In the genomic region with DNA sequence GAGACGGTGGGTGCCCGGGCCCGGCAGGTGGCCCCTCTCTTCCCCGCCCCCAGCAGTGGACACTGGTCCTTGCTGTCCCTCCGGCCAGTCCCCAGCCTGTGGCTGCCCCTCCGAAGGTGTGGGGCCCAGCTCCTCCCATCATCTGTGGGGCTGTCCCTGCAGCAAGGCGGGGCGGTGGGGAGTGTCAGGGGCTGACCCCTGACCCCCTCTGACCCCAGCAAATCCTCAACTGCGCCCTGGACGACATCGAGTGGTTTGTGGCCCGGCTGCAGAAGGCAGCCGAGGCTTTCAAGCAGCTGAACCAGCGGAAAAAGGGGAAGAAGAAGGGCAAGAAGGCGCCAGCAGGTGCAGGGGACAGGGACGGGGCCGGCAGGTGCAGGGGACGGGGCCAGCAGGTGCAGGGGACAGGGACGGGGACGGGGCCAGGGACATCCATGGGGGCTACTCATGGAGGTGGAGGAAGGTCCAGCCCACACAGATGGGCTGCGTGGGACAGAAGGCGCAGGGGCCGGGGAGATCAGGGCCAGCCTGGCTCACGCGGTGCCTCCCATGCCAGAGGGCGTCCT, we compare ENCODE assay signal across 9 cellular contexts. TPM values are rescaled to one million over a fixed set of nuclear protein-coding genes. Genes with fewer than 3 reads are reported as not detected.
DNase-seq lines count a peak whose midpoint lies in the region; ATAC-seq, FAIRE-seq and TF ChIP-seq lines count a peak whose summit lies in the region.
"Had no signal": no experiment of that assay in that cellular context is flagged by ENCODE, and none has a peak within 500 bp of the region (broad histone marks: within the 10 kb centered on the region; RNA-seq: fewer than 3 reads in every experiment).

No MANE protein-coding gene starts in this region.

- peaks cover 11% of the 10 kb centered on the region for H3K27me3 Mint-ChIP-seq in activated naive CD4-positive, alpha-beta T cell treated with anti-CD3 and anti-CD28 coated beads, Interleukin-2, amount 50 U/mL, for 24 hours
- peaks cover 16% of the 10 kb centered on the region for H3K27me3 Mint-ChIP-seq in activated naive CD4-positive, alpha-beta T cell treated with anti-CD3 and anti-CD28 coated beads for 36 hours (ENCODE audit: low read depth)
- H3K27me3 Mint-ChIP-seq in astrocyte (ENCODE audit: low read depth, unreplicated experiment) (peaks cover 4% of the 10 kb centered on the region), type B pancreatic cell (peaks cover 30% of the 10 kb centered on the region)

- H3K9ac ChIP-seq in astrocyte (ENCODE audit: low read length): no peak overlapping the region

- CTCF ChIA-PET in activated naive CD4-positive, alpha-beta T cell treated with anti-CD3 and anti-CD28 coated beads for 36 hours (lab: Charles Lee): interaction anchor here (1.5 to 3.7 kb wide), 5 partner anchors 10 to 167 kb away, joined by 4 to 26 read pairs (median 8); a partner anchor contains a TSS

- H2AFZ ChIP-seq in astrocyte (ENCODE audit: low read depth, low read length): no peak overlapping the region

- peaks cover 5% of the 10 kb centered on the region for H3K4me1 Mint-ChIP-seq in activated naive CD4-positive, alpha-beta T cell treated with anti-CD3 and anti-CD28 coated beads, Interleukin-2, amount 50 U/mL, for 24 hours
- H3K4me1 Mint-ChIP-seq in activated naive CD4-positive, alpha-beta T cell treated with anti-CD3 and anti-CD28 coated beads for 36 hours (ENCODE audit: low read depth): peaks cover 10% of the 10 kb centered on the region
- no peaks in the 10 kb centered on the region for H3K4me1 Mint-ChIP-seq in astrocyte (ENCODE audit: low read depth, unreplicated experiment)
- H3K4me1 Mint-ChIP-seq in type B pancreatic cell (ENCODE audit: unreplicated experiment): peaks cover 9% of the 10 kb centered on the region
- H3K4me1 Mint-ChIP-seq: mesothelial cell of epicardium had no signal

- no peaks in the 10 kb centered on the region for H3K9me3 Mint-ChIP-seq in activated naive CD4-positive, alpha-beta T cell treated with anti-CD3 and anti-CD28 coated beads, Interleukin-2, amount 50 U/mL, for 24 hours
- no peaks in the 10 kb centered on the region for H3K9me3 Mint-ChIP-seq in activated naive CD4-positive, alpha-beta T cell treated with anti-CD3 and anti-CD28 coated beads for 36 hours
- H3K9me3 Mint-ChIP-seq in astrocyte (ENCODE audit: unreplicated experiment) (no peaks in the 10 kb centered on the region), type B pancreatic cell (no peaks in the 10 kb centered on the region)
- H3K9me3 Mint-ChIP-seq: mesothelial cell of epicardium had no signal

- TF ChIP-seq CTCF in astrocyte (IDR thresholded peaks at IDR 0.05; ENCODE audit: insufficient read depth, low read depth, low read length) (no peak), type B pancreatic cell (conservative IDR thresholded peaks at IDR 0.05) (no peak)

- DNase-seq in activated naive CD4-positive, alpha-beta T cell treated with anti-CD3 and anti-CD28 coated beads for 36 hours: no peak
- DNase-seq in astrocyte (ENCODE audit: low read depth) (no peak), type B pancreatic cell (ENCODE audit: extremely low spot score, unreplicated experiment) (peak; percentile 70), dedifferentiated amniotic fluid mesenchymal stem cell (ENCODE audit: extremely low spot score) (no peak)
- DNase-seq: NCI-H1092 had no signal

- H3K4me3 Mint-ChIP-seq in activated naive CD4-positive, alpha-beta T cell treated with anti-CD3 and anti-CD28 coated beads, Interleukin-2, amount 50 U/mL, for 24 hours: peak overlapping the region; percentile 62
- H3K4me3 Mint-ChIP-seq in activated naive CD4-positive, alpha-beta T cell treated with anti-CD3 and anti-CD28 coated beads for 36 hours: no peak overlapping the region
- H3K4me3 Mint-ChIP-seq in astrocyte (ENCODE audit: unreplicated experiment): no peak overlapping the region
- no peak overlapping the region for H3K4me3 Mint-ChIP-seq in type B pancreatic cell
- H3K4me3 Mint-ChIP-seq: mesothelial cell of epicardium had no signal

- H3K4me1 ChIP-seq in astrocyte (ENCODE audit: insufficient read depth, low read length): peaks cover 1% of the 10 kb centered on the region

- no peaks in the 10 kb centered on the region for H3K79me2 ChIP-seq in astrocyte (ENCODE audit: insufficient read depth, low read length)

- FAIRE-seq in astrocyte (lab: Jason Lieb, UNC): no peak

- intact Hi-C loops in activated naive CD4-positive, alpha-beta T cell treated with anti-CD3 and anti-CD28 coated beads for 36 hours (cut with micrococcal nuclease): loop anchor here (10.0 kb wide), 2 partner anchors 417 to 517 kb away; a partner anchor contains a TSS

- H3K27ac ChIP-seq in astrocyte (ENCODE audit: low read depth, low read length): no peak overlapping the region

- peak overlapping the region; percentile 22 for H3K4me2 ChIP-seq in astrocyte (ENCODE audit: low read length)

- H4K20me1 ChIP-seq in astrocyte (ENCODE audit: insufficient read depth, low read length): peaks cover 56% of the 10 kb centered on the region

- H3K36me3 Mint-ChIP-seq in activated naive CD4-positive, alpha-beta T cell treated with anti-CD3 and anti-CD28 coated beads, Interleukin-2, amount 50 U/mL, for 24 hours: no peaks in the 10 kb centered on the region
- H3K36me3 Mint-ChIP-seq in activated naive CD4-positive, alpha-beta T cell treated with anti-CD3 and anti-CD28 coated beads for 36 hours (ENCODE audit: low read depth): no peaks in the 10 kb centered on the region
- H3K36me3 Mint-ChIP-seq in astrocyte (ENCODE audit: low read depth, unreplicated experiment) (peaks cover 10% of the 10 kb centered on the region), type B pancreatic cell (peaks cover 3% of the 10 kb centered on the region)

- no peak overlapping the region for H3K27ac Mint-ChIP-seq in activated naive CD4-positive, alpha-beta T cell treated with anti-CD3 and anti-CD28 coated beads, Interleukin-2, amount 50 U/mL, for 24 hours
- H3K27ac Mint-ChIP-seq in activated naive CD4-positive, alpha-beta T cell treated with anti-CD3 and anti-CD28 coated beads for 36 hours: no peak overlapping the region
- H3K27ac Mint-ChIP-seq in astrocyte (ENCODE audit: unreplicated experiment) (no peak overlapping the region), type B pancreatic cell (no peak overlapping the region)
- H3K27ac Mint-ChIP-seq: mesothelial cell of epicardium had no signal

- peaks cover 5% of the 10 kb centered on the region for H3K27me3 ChIP-seq in astrocyte (ENCODE audit: insufficient read depth, low read length)

- no peaks in the 10 kb centered on the region for H3K36me3 ChIP-seq in astrocyte (ENCODE audit: insufficient read depth, low read length)

- H3K4me3 ChIP-seq in astrocyte (ENCODE audit: insufficient read depth, low read depth, low read length): no peak overlapping the region

- no peaks in the 10 kb centered on the region for H3K9me3 ChIP-seq in astrocyte (ENCODE audit: insufficient read depth, low read depth, low read length)

- no peak for ATAC-seq in HG03342 (IDR thresholded peaks at IDR 0.05; ENCODE audit: unreplicated experiment)
- ATAC-seq: Right ventricle myocardium inferior had no signal

RNA-seq across cellular contexts. Expression of a gene that starts 15.4 kb away (rescaled TPM):
- total RNA-seq in activated naive CD4-positive, alpha-beta T cell treated with anti-CD3 and anti-CD28 coated beads for 36 hours: 1 to 10 TPM; 7.1 to 8.1 TPM
- 103 and 129 TPM in 2 replicates for total RNA-seq in astrocyte
- total RNA-seq in type B pancreatic cell (ENCODE audit: low replicate concordance): 218 and 497 TPM in 2 replicates

RNA-seq across cellular contexts. Expression of a gene that starts 25.8 kb away (rescaled TPM):
- 1 to 10 TPM; 5.6 to 6.0 TPM for total RNA-seq in activated naive CD4-positive, alpha-beta T cell treated with anti-CD3 and anti-CD28 coated beads for 36 hours
- 16.1 and 18.4 TPM in 2 replicates for total RNA-seq in astrocyte
- 23.2 and 37.4 TPM in 2 replicates for total RNA-seq in type B pancreatic cell (ENCODE audit: low replicate concordance)

RNA-seq across cellular contexts. Expression of a gene that starts 25.8 kb away (rescaled TPM):
- total RNA-seq in activated naive CD4-positive, alpha-beta T cell treated with anti-CD3 and anti-CD28 coated beads for 36 hours: 100 to 1,000 TPM; 327 to 360 TPM
- 150 and 155 TPM in 2 replicates for total RNA-seq in astrocyte
- 189 and 288 TPM in 2 replicates for total RNA-seq in type B pancreatic cell (ENCODE audit: low replicate concordance)

RNA-seq across cellular contexts. Expression of a gene that starts 26.4 kb away (rescaled TPM):
- total RNA-seq in activated naive CD4-positive, alpha-beta T cell treated with anti-CD3 and anti-CD28 coated beads for 36 hours: 10 to 100 TPM; 57.5 to 67.9 TPM
- total RNA-seq in astrocyte (44.1 and 48.9 TPM in 2 replicates), type B pancreatic cell (ENCODE audit: low replicate concordance) (41.0 and 48.1 TPM in 2 replicates)

RNA-seq across cellular contexts. Expression of a gene that starts 55.9 kb away (rescaled TPM):
- total RNA-seq in activated naive CD4-positive, alpha-beta T cell treated with anti-CD3 and anti-CD28 coated beads for 36 hours: 10 to 100 TPM; 33.0 to 34.3 TPM
- 51.9 and 60.0 TPM in 2 replicates for total RNA-seq in astrocyte
- 80.1 and 80.9 TPM in 2 replicates for total RNA-seq in type B pancreatic cell (ENCODE audit: low replicate concordance)

Comparison
In these comparisons a context has a peak if more than half of its experiments do, and no peak if none do; other contexts are left out.
1. RNA of a gene that starts 15.4 kb away (total RNA-seq): 218 to 497 TPM in type B pancreatic cell and 103 to 129 TPM in astrocyte; 7.1 to 8.1 TPM in activated naive CD4-positive, alpha-beta T cell treated with anti-CD3 and anti-CD28 coated beads for 36 hours; every median in the first group is over 10 times any median in the second.